In genomic region chr6:131761061-131761761, GRCh38 we compare ENCODE assay signal across 19 cellular contexts. TPM values are rescaled to one million over a fixed set of nuclear protein-coding genes. Genes with fewer than 3 reads are reported as not detected.
DNase-seq lines count a peak whose midpoint lies in the region; ATAC-seq and TF ChIP-seq lines count a peak whose summit lies in the region.
"Had no signal": no experiment of that assay in that cellular context is flagged by ENCODE, and none has a peak within 500 bp of the region (broad histone marks: within the 10 kb centered on the region; RNA-seq: fewer than 3 reads in every experiment).

No MANE protein-coding gene starts in this region.

- BruUV-seq in Caco-2 (replicated peaks; lab: Mats Ljungman, UMichigan), result no TSS peak

- POLR2A ChIA-PET in Caco-2 (lab: Charles Lee), result no interaction called here

- H3K27ac Mint-ChIP-seq in Caco-2 (ENCODE audit: unreplicated experiment), result no peak overlapping the region
- H3K27ac Mint-ChIP-seq: activated CD4-positive, alpha-beta T cell treated with anti-CD3 and anti-CD28 coated beads for 36 hours; activated naive CD4-positive, alpha-beta T cell treated with anti-CD3 and anti-CD28 coated beads, Interleukin-2, amount 50 U/mL, for 72 hours had no signal

- intact Hi-C loops in Caco-2 (cut with micrococcal nuclease; ENCODE audit: unreplicated experiment), result no loop called here

- H3K9me3 ChIP-seq in adipocyte (ENCODE audit: control insufficient read depth, low read length) (no peaks in the 10 kb centered on the region), thoracic aorta (no peaks in the 10 kb centered on the region), Caco-2 (no peaks in the 10 kb centered on the region)
- H3K9me3 ChIP-seq: spleen, uterus had no signal

- H3K36me3 ChIP-seq in adipocyte (ENCODE audit: control insufficient read depth, insufficient read depth, low read length, severe bottlenecking) (no peaks in the 10 kb centered on the region), thoracic aorta (no peaks in the 10 kb centered on the region), Caco-2 (ENCODE audit: control insufficient read depth, insufficient read depth, low read length) (no peaks in the 10 kb centered on the region)
- H3K36me3 ChIP-seq: spleen, uterus had no signal

- no peaks in the 10 kb centered on the region for H3K4me1 Mint-ChIP-seq in Caco-2 (ENCODE audit: low read depth, unreplicated experiment)
- H3K4me1 Mint-ChIP-seq: activated CD4-positive, alpha-beta T cell treated with anti-CD3 and anti-CD28 coated beads for 36 hours had no signal

- no peak overlapping the region for H3K4me3 Mint-ChIP-seq in Caco-2 (ENCODE audit: unreplicated experiment)
- H3K4me3 Mint-ChIP-seq: activated CD4-positive, alpha-beta T cell treated with anti-CD3 and anti-CD28 coated beads for 36 hours had no signal

- CTCF ChIA-PET in Caco-2 (lab: Charles Lee), result no interaction called here

- H3K4me3 ChIP-seq in adipocyte (ENCODE audit: low read length) (no peak overlapping the region), fibroblast of pulmonary artery (replicated peaks; ENCODE audit: low read depth, low read length) (no peak overlapping the region), thoracic aorta (no peak overlapping the region), Caco-2 (ENCODE audit: low read depth, low read length) (no peak overlapping the region)
- H3K4me3 ChIP-seq: hepatocyte, spleen, uterus had no signal

- H3K9me3 Mint-ChIP-seq in Caco-2 (ENCODE audit: unreplicated experiment), result no peaks in the 10 kb centered on the region
- H3K9me3 Mint-ChIP-seq: activated naive CD4-positive, alpha-beta T cell treated with anti-CD3 and anti-CD28 coated beads, Interleukin-2, amount 50 U/mL, for 72 hours had no signal

- H3K27me3 Mint-ChIP-seq in Caco-2 (ENCODE audit: insufficient read depth, unreplicated experiment), result peaks cover 7% of the 10 kb centered on the region

- no peak overlapping the region for H3K9ac ChIP-seq in adipocyte (ENCODE audit: low read length)
- H3K9ac ChIP-seq: parathyroid adenoma had no signal

- DNase-seq in HCEC 1CT (peak; percentile 48), adipocyte (ENCODE audit: low read depth) (peak; percentile 28), fibroblast of pulmonary artery (ENCODE audit: low read depth) (peak; percentile 12), thoracic aorta (ENCODE audit: low spot score) (no peak), Caco-2 (no peak)
- DNase-seq: activated CD4-positive, alpha-beta T cell treated with anti-CD3 and anti-CD28 coated beads for 36 hours; activated T-cell treated with anti-CD3 and anti-CD28 coated beads for 4 hours; MM.1S; Right ventricle myocardium superior; spleen; stimulated activated naive CD8-positive, alpha-beta T cell treated with anti-CD3 and anti-CD28 coated beads, Interleukin-15, Interleukin-2, amounts not matched to agents 100 U/mL and 50 U/mL, for 24 hours; T-helper 2 cell; uterus had no signal

- TF ChIP-seq CTCF in fibroblast of pulmonary artery (IDR thresholded peaks at IDR 0.05; ENCODE audit: low read length, missing control alignments), result no peak
- no peak for TF ChIP-seq CTCF in thoracic aorta (IDR thresholded peaks at IDR 0.05)
- no peak for TF ChIP-seq CTCF in Caco-2 (IDR thresholded peaks at IDR 0.05; ENCODE audit: insufficient read depth in 1 of 2, low read depth in 1 of 2, low read length in 1 of 2, severe bottlenecking in 1 of 2, unreplicated experiment in 1 of 2)

- ATAC-seq in thoracic aorta (ENCODE audit: insufficient number of reproducible peaks, low FRiP score, low read depth) (no peak), GM19452 (IDR thresholded peaks at IDR 0.05; ENCODE audit: unreplicated experiment) (no peak)
- ATAC-seq in activated CD4-positive, CD25-positive, alpha-beta regulatory T cell treated with anti-CD3 and anti-CD28 coated beads, Interleukin-2, amount 50 U/mL, for 24 hours, result no peak
- ATAC-seq: activated CD4-positive, alpha-beta T cell treated with anti-CD3 and anti-CD28 coated beads for 36 hours; activated naive CD4-positive, alpha-beta T cell treated with anti-CD3 and anti-CD28 coated beads, Interleukin-2, amount 50 U/mL, for 72 hours; stimulated activated naive CD8-positive, alpha-beta T cell treated with anti-CD3 and anti-CD28 coated beads, Interleukin-15, Interleukin-2, amounts not matched to agents 100 U/mL and 50 U/mL, for 24 hours had no signal

- no peaks in the 10 kb centered on the region for H3K36me3 Mint-ChIP-seq in Caco-2 (ENCODE audit: insufficient read depth, unreplicated experiment)
- H3K36me3 Mint-ChIP-seq: activated naive CD4-positive, alpha-beta T cell treated with anti-CD3 and anti-CD28 coated beads, Interleukin-2, amount 50 U/mL, for 72 hours had no signal

- H3K27me3 ChIP-seq in adipocyte (replicated peaks; ENCODE audit: control insufficient read depth, insufficient read depth, low read length) (no peaks in the 10 kb centered on the region), thoracic aorta (replicated peaks; ENCODE audit: insufficient read depth) (no peaks in the 10 kb centered on the region), Caco-2 (replicated peaks; ENCODE audit: control insufficient read depth, insufficient read depth, low read length) (no peaks in the 10 kb centered on the region)
- H3K27me3 ChIP-seq: hepatocyte, spleen, uterus had no signal

- peak overlapping the region; percentile 35 to 50 for H3K27ac ChIP-seq in thoracic aorta
- H3K27ac ChIP-seq: hepatocyte, parathyroid adenoma, spleen had no signal

- H3K4me1 ChIP-seq in adipocyte (ENCODE audit: control insufficient read depth, insufficient read depth, low read length), result peaks cover 39% of the 10 kb centered on the region
- peaks cover 21 to 53% of the 10 kb centered on the region in 2 donors for H3K4me1 ChIP-seq in thoracic aorta (ENCODE audit: control insufficient read depth in 1 of 2, low read depth in 2 of 2)
- H3K4me1 ChIP-seq in Caco-2, result no peaks in the 10 kb centered on the region
- H3K4me1 ChIP-seq: parathyroid adenoma, spleen, uterus had no signal

RNA-seq across cellular contexts. Expression of gene ENPP1, which starts 46.6 kb away (rescaled TPM):
- total RNA-seq in thoracic aorta, result 10 to 100 TPM; 27.8 to 40.5 TPM
- total RNA-seq in Caco-2 (2022), result 4.6 and 4.8 TPM in 2 replicates

RNA-seq across cellular contexts. Expression of gene CTAGE9, which starts 50.4 kb away (rescaled TPM):
- total RNA-seq in thoracic aorta (not detected), Caco-2 (2022) (not detected in 2 replicates)
- total RNA-seq: activated naive CD4-positive, alpha-beta T cell treated with anti-CD3 and anti-CD28 coated beads, Interleukin-2, amount 50 U/mL, for 72 hours; HT-29; Right ventricle myocardium superior; spleen; uterus had no signal

Comparison
In these comparisons a context has a peak if more than half of its experiments do, and no peak if none do; other contexts are left out.
1. DNase-seq: peak in HCEC 1CT (single experiment), adipocyte (single experiment) and fibroblast of pulmonary artery (single experiment); none in thoracic aorta (single experiment) and Caco-2 (0 of 2).